2 cellular contexts compared by ENCODE assay signal in the genomic region with DNA sequence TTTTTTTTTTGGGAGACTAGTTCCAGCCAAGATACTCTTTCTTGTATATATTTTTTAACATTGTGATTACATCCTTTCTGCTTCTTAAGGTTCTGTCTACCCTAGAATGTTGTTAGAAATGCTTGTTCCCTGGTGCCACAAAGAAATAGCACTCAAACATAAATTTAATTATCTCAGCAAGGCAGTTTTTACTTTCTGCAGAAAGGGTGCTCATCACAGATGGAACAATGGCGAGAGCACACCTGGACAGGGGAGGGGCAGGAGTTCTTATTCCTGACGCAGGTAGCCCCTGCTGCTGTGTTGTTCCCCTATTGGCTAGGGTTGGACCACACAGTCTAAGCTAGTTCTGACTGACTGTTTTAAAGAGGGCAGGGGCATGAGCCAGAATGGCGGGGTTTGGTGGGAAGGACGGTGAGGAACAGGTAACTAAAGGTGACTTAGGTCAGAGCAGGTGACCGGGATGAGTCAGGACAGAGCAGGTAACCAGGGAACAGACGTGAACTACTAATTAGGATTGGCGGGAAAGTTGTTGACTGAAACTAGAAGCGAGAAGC.
A peak's percentile ranks its signal among the peaks of the same experiment; 100 is the strongest.
TF ChIP-seq lines count a peak whose summit lies in the region.

No MANE protein-coding gene starts in this region.

TF ChIP-seq in HCT116, 20 proteins besides CTCF, POLR2A, EP300 and RAD21:
- TF ChIP-seq CBX3 (IDR thresholded peaks at IDR 0.05; ENCODE audit: low read depth): peak; percentile 71

TF ChIP-seq in K562, 482 proteins besides CTCF, POLR2A, EP300 and RAD21:
- TF ChIP-seq, protein P1, sequence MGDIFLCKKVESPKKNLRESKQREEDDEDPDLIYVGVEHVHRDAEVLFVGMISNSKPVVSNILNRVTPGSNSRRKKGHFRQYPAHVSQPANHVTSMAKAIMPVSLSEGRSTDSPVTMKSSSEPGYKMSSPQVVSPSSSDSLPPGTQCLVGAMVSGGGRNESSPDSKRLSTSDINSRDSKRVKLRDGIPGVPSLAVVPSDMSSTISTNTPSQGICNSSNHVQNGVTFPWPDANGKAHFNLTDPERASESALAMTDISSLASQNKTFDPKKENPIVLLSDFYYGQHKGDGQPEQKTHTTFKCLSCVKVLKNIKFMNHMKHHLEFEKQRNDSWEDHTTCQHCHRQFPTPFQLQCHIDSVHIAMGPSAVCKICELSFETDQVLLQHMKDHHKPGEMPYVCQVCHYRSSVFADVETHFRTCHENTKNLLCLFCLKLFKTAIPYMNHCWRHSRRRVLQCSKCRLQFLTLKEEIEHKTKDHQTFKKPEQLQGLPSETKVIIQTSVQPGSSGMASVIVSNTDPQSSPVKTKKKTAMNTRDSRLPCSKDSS (IDR thresholded peaks at IDR 0.05; ENCODE audit: low read depth, partially characterized antibody): peak; percentile 81
- TF ChIP-seq CBX3 (IDR thresholded peaks at IDR 0.05; ENCODE audit: borderline replicate concordance in 1 of 2, low read length in 2 of 2): peak in 1 of 2 experiments; percentile 68; a peak in 1 of 3 replicates
- peak; percentile 44; the same call in 1 of the 2 replicates for TF ChIP-seq ZEB2 (IDR thresholded peaks at IDR 0.05)
- TF ChIP-seq ZNF561 (CRISPR knock-in tag; conservative IDR thresholded peaks at IDR 0.05): 0 out of 2 replicates have a peak, but pooled peaks have one; percentile 41
- TF ChIP-seq TRIM28 (IDR thresholded peaks at IDR 0.05): peak; percentile 77; the same call in 1 of the 2 replicates
